Comparison of ENCODE assay signal across 26 cellular contexts in the genomic region with DNA sequence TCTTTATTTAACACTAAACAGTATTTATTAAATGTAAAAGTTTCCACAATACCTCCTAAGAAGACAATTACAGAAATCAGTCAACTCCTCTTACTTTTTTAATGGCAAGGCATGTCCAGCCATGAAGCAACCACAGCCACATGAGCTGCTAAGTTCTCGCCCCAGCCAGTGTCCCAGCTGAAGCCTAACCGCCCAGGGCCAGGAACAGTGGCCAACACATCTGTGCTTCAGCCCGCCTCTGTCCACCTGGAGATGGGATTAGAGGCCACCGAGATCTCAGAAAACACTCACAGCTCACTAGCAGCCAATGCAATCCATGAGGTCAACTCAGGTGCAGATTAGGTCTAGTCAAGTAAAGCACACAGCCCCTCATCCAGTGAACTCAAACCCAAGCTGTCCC. TPM values are rescaled to one million over a fixed set of nuclear protein-coding genes. Genes with fewer than 3 reads are reported as not detected.
DNase-seq lines count a peak whose midpoint lies in the region; ATAC-seq and TF ChIP-seq lines count a peak whose summit lies in the region.
"Had no signal": no experiment of that assay in that cellular context is flagged by ENCODE, and none has a peak within 500 bp of the region (broad histone marks: within the 10 kb centered on the region; RNA-seq: fewer than 3 reads in every experiment).

No MANE protein-coding gene starts in this region.

- intact Hi-C loops in Right ventricle myocardium superior (cut with DNase I) (no loop called here), left ventricle myocardium superior (cut with micrococcal nuclease) (no loop called here), gastrocnemius medialis (cut with DNase I; ENCODE audit: low total_unique reads) (no loop called here)
- intact Hi-C loops in activated CD8-positive, alpha-beta T cell treated with anti-CD3 and anti-CD28 coated beads for 36 hours (cut with micrococcal nuclease): no loop called here

- H3K9me3 ChIP-seq in right atrium auricular region (no peaks in the 10 kb centered on the region), gastrocnemius medialis (peaks cover 0 to 4% (median 0%) of the 10 kb centered on the region in 3 donors)
- H3K9me3 ChIP-seq: A549 had no signal

- ATAC-seq in Right ventricle myocardium superior (ENCODE audit: poor library complexity) (peak; percentile 69), left ventricle myocardium superior (peak; percentile 82), gastrocnemius medialis (peak in 1 of 2 donors; percentile 55), GM19395 (IDR thresholded peaks at IDR 0.05; ENCODE audit: unreplicated experiment) (no peak)
- no peak for ATAC-seq in activated CD8-positive, alpha-beta memory T cell treated with anti-CD3 and anti-CD28 coated beads, Interleukin-2, amount 10 ng/mL, durations not matched to agents 7 days and 5 days
- no peak for ATAC-seq in activated CD8-positive, alpha-beta T cell treated with anti-CD3 and anti-CD28 coated beads for 36 hours
- ATAC-seq: A549, K562, PC-3 had no signal

- H3K4me1 Mint-ChIP-seq in activated CD8-positive, alpha-beta memory T cell treated with anti-CD3 and anti-CD28 coated beads, Interleukin-2, amount 10 ng/mL, durations not matched to agents 7 days and 5 days: no peaks in the 10 kb centered on the region
- no peaks in the 10 kb centered on the region for H3K4me1 Mint-ChIP-seq in activated CD8-positive, alpha-beta T cell treated with anti-CD3 and anti-CD28 coated beads for 36 hours (ENCODE audit: low read depth)

- CTCF ChIA-PET in activated CD8-positive, alpha-beta memory T cell treated with anti-CD3 and anti-CD28 coated beads, Interleukin-2, amount 10 ng/mL, durations not matched to agents 7 days and 5 days (lab: Charles Lee): no interaction called here
- CTCF ChIA-PET in activated CD8-positive, alpha-beta T cell treated with anti-CD3 and anti-CD28 coated beads for 36 hours (lab: Charles Lee): no interaction called here

- no peaks in the 10 kb centered on the region for H3K36me3 ChIP-seq in right atrium auricular region
- H3K36me3 ChIP-seq in gastrocnemius medialis: no peaks in the 10 kb centered on the region
- H3K36me3 ChIP-seq: SJSA1 had no signal

- H3K27me3 ChIP-seq in right atrium auricular region (no peaks in the 10 kb centered on the region), gastrocnemius medialis (no peaks in the 10 kb centered on the region)
- H3K27me3 ChIP-seq: BLaER1 treated with 17β-estradiol and CSF1 and Interleukin-3, amounts not matched to agents 10 nM and 100 nM; SJSA1 had no signal

- no peaks in the 10 kb centered on the region for H3K9me3 Mint-ChIP-seq in activated CD8-positive, alpha-beta memory T cell treated with anti-CD3 and anti-CD28 coated beads, Interleukin-2, amount 10 ng/mL, durations not matched to agents 7 days and 5 days (ENCODE audit: low read depth)
- no peaks in the 10 kb centered on the region for H3K9me3 Mint-ChIP-seq in activated CD8-positive, alpha-beta T cell treated with anti-CD3 and anti-CD28 coated beads for 36 hours

- in situ Hi-C loops in gastrocnemius medialis (cut with MboI; ENCODE audit: low sequenced_read_pairs in 4 of 4): no loop called here

- H3K27ac Mint-ChIP-seq in activated CD8-positive, alpha-beta memory T cell treated with anti-CD3 and anti-CD28 coated beads, Interleukin-2, amount 10 ng/mL, durations not matched to agents 7 days and 5 days: no peak overlapping the region
- H3K27ac Mint-ChIP-seq in activated CD8-positive, alpha-beta T cell treated with anti-CD3 and anti-CD28 coated beads for 36 hours: no peak overlapping the region
- H3K27ac Mint-ChIP-seq: CD4-positive, alpha-beta T cell had no signal

- no peak overlapping the region for H3K4me3 ChIP-seq in right atrium auricular region
- no peak overlapping the region for H3K4me3 ChIP-seq in gastrocnemius medialis
- H3K4me3 ChIP-seq: A549; BLaER1 treated with 17β-estradiol and CSF1 and Interleukin-3, amounts not matched to agents 10 nM and 100 nM; GM23248; K562; SJSA1 had no signal

- H3K27ac ChIP-seq in right atrium auricular region: no peak overlapping the region
- H3K27ac ChIP-seq in gastrocnemius medialis: peak overlapping the region in 3 of 4 donors; percentile 5 to 22 (median 8)
- H3K27ac ChIP-seq: A549; BLaER1 treated with 17β-estradiol and CSF1 and Interleukin-3, amounts not matched to agents 10 nM and 100 nM; GM23248; SJSA1 had no signal

- no peaks in the 10 kb centered on the region for H3K4me1 ChIP-seq in right atrium auricular region
- no peaks in the 10 kb centered on the region for H3K4me1 ChIP-seq in gastrocnemius medialis
- H3K4me1 ChIP-seq: A549; BLaER1 treated with 17β-estradiol and CSF1 and Interleukin-3, amounts not matched to agents 10 nM and 100 nM; SJSA1 had no signal

- TF ChIP-seq CTCF in right atrium auricular region (IDR thresholded peaks at IDR 0.05): no peak
- TF ChIP-seq CTCF in gastrocnemius medialis (IDR thresholded peaks at IDR 0.05 in 4 of 5, conservative IDR thresholded peaks at IDR 0.05 in 1 of 5): no peak
- TF ChIP-seq CTCF in activated CD8-positive, alpha-beta T cell treated with anti-CD3 and anti-CD28 coated beads for 36 hours (IDR thresholded peaks at IDR 0.05): no peak

- no peaks in the 10 kb centered on the region for H3K36me3 Mint-ChIP-seq in activated CD8-positive, alpha-beta memory T cell treated with anti-CD3 and anti-CD28 coated beads, Interleukin-2, amount 10 ng/mL, durations not matched to agents 7 days and 5 days
- H3K36me3 Mint-ChIP-seq in activated CD8-positive, alpha-beta T cell treated with anti-CD3 and anti-CD28 coated beads for 36 hours (ENCODE audit: low read depth): no peaks in the 10 kb centered on the region

- no peak overlapping the region for H3K4me3 Mint-ChIP-seq in activated CD8-positive, alpha-beta memory T cell treated with anti-CD3 and anti-CD28 coated beads, Interleukin-2, amount 10 ng/mL, durations not matched to agents 7 days and 5 days
- H3K4me3 Mint-ChIP-seq in activated CD8-positive, alpha-beta T cell treated with anti-CD3 and anti-CD28 coated beads for 36 hours: no peak overlapping the region
- H3K4me3 Mint-ChIP-seq: CD4-positive, alpha-beta T cell had no signal

- no peaks in the 10 kb centered on the region for H3K27me3 Mint-ChIP-seq in activated CD8-positive, alpha-beta memory T cell treated with anti-CD3 and anti-CD28 coated beads, Interleukin-2, amount 10 ng/mL, durations not matched to agents 7 days and 5 days
- H3K27me3 Mint-ChIP-seq in activated CD8-positive, alpha-beta T cell treated with anti-CD3 and anti-CD28 coated beads for 36 hours: peaks cover 2% of the 10 kb centered on the region
- H3K27me3 Mint-ChIP-seq: CD4-positive, alpha-beta T cell had no signal

- no peak for TF ChIP-seq POLR2A in gastrocnemius medialis (IDR thresholded peaks at IDR 0.05)

- peak; percentile 57 for DNase-seq in Right ventricle myocardium superior
- no peak for DNase-seq in right atrium auricular region (ENCODE audit: low spot score)
- peak; percentile 65 for DNase-seq in left ventricle myocardium superior
- DNase-seq in gastrocnemius medialis: peak; percentile 43 to 62
- no peak for DNase-seq in activated CD8-positive, alpha-beta memory T cell treated with anti-CD3 and anti-CD28 coated beads, Interleukin-2, amount 10 ng/mL, durations not matched to agents 7 days and 5 days
- DNase-seq in activated CD8-positive, alpha-beta T cell treated with anti-CD3 and anti-CD28 coated beads for 36 hours: no peak
- DNase-seq: AML-193; CD4-positive, alpha-beta T cell; GM23248; H7; Kasumi-1; MV-4-11; NCI-H1105; NCI-H1436 treated with DMSO at 0.1 percent for 48 hours; NCI-H187 treated with DMSO at 0.1 percent for 48 hours; NCI-H2171 treated with DMSO at 0.1 percent for 48 hours; NCI-H345; NCI-H748 treated with DMSO at 0.1 percent for 48 hours; NK-92 treated with Interleukin-12 subunit alpha and Interleukin-12 subunit beta, amount 100 ng/mL, for 24 hours; PC-3 had no signal

- POLR2A ChIA-PET in activated CD8-positive, alpha-beta T cell treated with anti-CD3 and anti-CD28 coated beads for 36 hours (lab: Charles Lee): no interaction called here

RNA-seq across cellular contexts. Expression of a gene that starts 40.2 kb away (rescaled TPM):
- total RNA-seq in Right ventricle myocardium superior: 7.1 TPM
- 10 to 100 TPM in 1 of 2 donors, 1 to 10 TPM in 1; 9.1 to 24.0 TPM for total RNA-seq in right atrium auricular region
- 8.0 TPM for total RNA-seq in left ventricle myocardium superior
- total RNA-seq in gastrocnemius medialis: 10 to 100 TPM; 11.3 to 24.3 (median 19.5) TPM
- not detected for total RNA-seq in activated CD8-positive, alpha-beta memory T cell treated with anti-CD3 and anti-CD28 coated beads, Interleukin-2, amount 10 ng/mL, durations not matched to agents 7 days and 5 days
- not detected for total RNA-seq in activated CD8-positive, alpha-beta T cell treated with anti-CD3 and anti-CD28 coated beads for 36 hours
- total RNA-seq: G401, K562 had no signal

Comparison
In these comparisons a context has a peak if more than half of its experiments do, and no peak if none do; other contexts are left out.
1. DNase-seq: peak in Right ventricle myocardium superior (single experiment), left ventricle myocardium superior (single experiment) and gastrocnemius medialis (2 of 2); none in right atrium auricular region (single experiment), activated CD8-positive, alpha-beta memory T cell treated with anti-CD3 and anti-CD28 coated beads, Interleukin-2, amount 10 ng/mL, durations not matched to agents 7 days and 5 days (single experiment) and activated CD8-positive, alpha-beta T cell treated with anti-CD3 and anti-CD28 coated beads for 36 hours (single experiment).
2. ATAC-seq: peak in Right ventricle myocardium superior (single experiment) and left ventricle myocardium superior (single experiment); none in activated CD8-positive, alpha-beta memory T cell treated with anti-CD3 and anti-CD28 coated beads, Interleukin-2, amount 10 ng/mL, durations not matched to agents 7 days and 5 days (single experiment), activated CD8-positive, alpha-beta T cell treated with anti-CD3 and anti-CD28 coated beads for 36 hours (single experiment) and GM19395 (single experiment).
3. H3K27ac ChIP-seq: peak in gastrocnemius medialis (3 of 4); none in right atrium auricular region (0 of 2).